ENCODE assay signal across 8 cellular contexts in genomic region chr10:84429926-84430520, GRCh38.
DNase-seq lines count a peak whose midpoint lies in the region; ATAC-seq and TF ChIP-seq lines count a peak whose summit lies in the region.

No MANE protein-coding gene starts in this region.

- 90 to 93% methylated on average over 2 of the region's 2 CpGs for WGBS in lung, 2 donors

- no peak overlapping the region for H3K27ac ChIP-seq in lung (ENCODE audit: low read depth in 1 of 2, low read length in 1 of 2)

- no peaks in the 10 kb centered on the region for H3K9me3 ChIP-seq in lung (ENCODE audit: control insufficient read depth in 2 of 2, insufficient read depth in 1 of 2, low read length in 1 of 2)

- no peaks in the 10 kb centered on the region for H3K27me3 ChIP-seq in lung (ENCODE audit: control insufficient read depth, insufficient read depth)

- TF ChIP-seq CTCF in choroid plexus epithelial cell (conservative IDR thresholded peaks at IDR 0.05; ENCODE audit: low read depth, low read length) (peak; percentile 86), lung (IDR thresholded peaks at IDR 0.05; ENCODE audit: control extremely low read depth, extremely low read depth) (no peak)

- peaks cover 0 to 2% of the 10 kb centered on the region in 2 donors for H3K36me3 ChIP-seq in lung (ENCODE audit: control insufficient read depth in 2 of 2, insufficient read depth in 2 of 2, low read length in 2 of 2)

- H3K4me3 ChIP-seq in choroid plexus epithelial cell (ENCODE audit: low read depth, low read length) (no peak overlapping the region), lung (no peak overlapping the region)

- ATAC-seq in HG02571 (IDR thresholded peaks at IDR 0.05; ENCODE audit: unreplicated experiment) (peak; percentile 99), lung (ENCODE audit: insufficient read depth, low FRiP score) (no peak)

- DNase-seq in NCI-H2171 treated with DMSO at 0.1 percent for 48 hours (lab: John Stamatoyannopoulos, UW) (peak; percentile 5), NCI-H2171 (lab: John Stamatoyannopoulos, UW) (no peak), MV-4-11 (lab: John Stamatoyannopoulos, UW) (peak; percentile 6), choroid plexus epithelial cell (ENCODE audit: low read depth) (peak; percentile 78), lung (ENCODE audit: low spot score) (peak; percentile 60)
- peak; percentile 38 for DNase-seq in activated CD4-positive, alpha-beta T cell treated with anti-CD3 and anti-CD28 coated beads for 1 hour
- peak; percentile 24 to 44 for DNase-seq in stimulated activated CD8-positive, alpha-beta memory T cell treated with anti-CD3 and anti-CD28 coated beads, Interleukin-7, amount 100 ng/mL, for 1 hour (ENCODE audit: low read depth in 2 of 2)

- H3K4me1 ChIP-seq in lung (ENCODE audit: control insufficient read depth in 2 of 2, insufficient read depth in 2 of 2, low read length in 2 of 2), result peaks cover 2 to 5% of the 10 kb centered on the region in 2 donors
